Comparison of ENCODE assay signal across 10 cellular contexts in genomic region chr2:88059979-88060906, GRCh38. TPM values are rescaled to one million over a fixed set of nuclear protein-coding genes. Genes with fewer than 3 reads are reported as not detected.
DNase-seq lines count a peak whose midpoint lies in the region; ATAC-seq and TF ChIP-seq lines count a peak whose summit lies in the region.
"Had no signal": no experiment of that assay in that cellular context is flagged by ENCODE, and none has a peak within 500 bp of the region (broad histone marks: within the 10 kb centered on the region; RNA-seq: fewer than 3 reads in every experiment).

No MANE protein-coding gene starts in this region.

- DNase-seq in A673 (ENCODE audit: low spot score) (peak; percentile 51), GF-D8 (lab: John Stamatoyannopoulos, UW) (peak; percentile 13), NCI-H2171 (lab: John Stamatoyannopoulos, UW) (peak; percentile 24), germinal center (ENCODE audit: low spot score) (peak; percentile 67), retina (peak; percentile 44)
- peak; percentile 44 for DNase-seq in activated CD4-positive, alpha-beta T cell treated with anti-CD3 and anti-CD28 coated beads for 48 hours
- no peak for DNase-seq in activated T-cell treated with anti-CD3 and anti-CD28 coated beads, Interleukin-2, amount 50 U/mL, for 24 hours

- no peaks in the 10 kb centered on the region for H3K27me3 ChIP-seq in A673 (replicated peaks; ENCODE audit: insufficient read depth, low read depth, low read length, poor library complexity)

- no peaks in the 10 kb centered on the region for H3K27me3 Mint-ChIP-seq in activated T-cell treated with anti-CD3 and anti-CD28 coated beads, Interleukin-2, amount 50 U/mL, for 24 hours

- H3K4me1 ChIP-seq in A673 (ENCODE audit: insufficient read depth, low read length, poor library complexity, severe bottlenecking): peaks cover 5% of the 10 kb centered on the region

- H3K27ac Mint-ChIP-seq in activated T-cell treated with anti-CD3 and anti-CD28 coated beads, Interleukin-2, amount 50 U/mL, for 24 hours: no peak overlapping the region

- CTCF ChIA-PET in A673 (lab: Charles Lee): interaction anchor here (1.5 to 1.9 kb wide), 2 partner anchors 100 to 102 kb away, joined by 5 to 37 read pairs; no protein-coding TSS in a partner anchor

- peak; percentile 82 for TF ChIP-seq CTCF in A673 (conservative IDR thresholded peaks at IDR 0.05; ENCODE audit: low read depth, low read length)

- peak; percentile 36 for ATAC-seq in HG02852 (IDR thresholded peaks at IDR 0.05; ENCODE audit: unreplicated experiment)

- intact Hi-C loops in A673 (cut with micrococcal nuclease; ENCODE audit: unreplicated experiment): loop anchor here (2.0 kb wide), 1 partner anchor 101 kb away; no protein-coding TSS in a partner anchor

- no peak overlapping the region for H3K27ac ChIP-seq in A673 (ENCODE audit: low read depth, low read length, poor library complexity, severe bottlenecking)

- H3K9me3 ChIP-seq in A673 (ENCODE audit: low read depth, low read length, poor library complexity, severe bottlenecking): no peaks in the 10 kb centered on the region
- H3K9me3 ChIP-seq: HAP-1 had no signal

- no TSS peak for BruUV-seq in A673 (replicated peaks; lab: Mats Ljungman, UMichigan)

- H3K4me3 Mint-ChIP-seq in activated T-cell treated with anti-CD3 and anti-CD28 coated beads, Interleukin-2, amount 50 U/mL, for 24 hours: no peak overlapping the region

- H3K36me3 Mint-ChIP-seq in activated T-cell treated with anti-CD3 and anti-CD28 coated beads, Interleukin-2, amount 50 U/mL, for 24 hours (ENCODE audit: low read depth): peaks cover 2% of the 10 kb centered on the region

- no peaks in the 10 kb centered on the region for H3K36me3 ChIP-seq in A673 (ENCODE audit: insufficient read depth, low read length, poor library complexity, severe bottlenecking)

- POLR2A ChIA-PET in A673 (lab: Charles Lee; ENCODE audit: low non-redundant PET): no interaction called here

- no peaks in the 10 kb centered on the region for H3K9me3 Mint-ChIP-seq in activated T-cell treated with anti-CD3 and anti-CD28 coated beads, Interleukin-2, amount 50 U/mL, for 24 hours

- H3K4me1 Mint-ChIP-seq in activated T-cell treated with anti-CD3 and anti-CD28 coated beads, Interleukin-2, amount 50 U/mL, for 24 hours (ENCODE audit: low read depth): peaks cover 38% of the 10 kb centered on the region

- no peak overlapping the region for H3K4me3 ChIP-seq in A673 (ENCODE audit: low read depth, low read length, poor library complexity, severe bottlenecking)
- H3K4me3 ChIP-seq: HAP-1 had no signal

RNA-seq across cellular contexts. Expression of gene KRCC1, which starts 4.7 kb away (rescaled TPM):
- 8.5 and 9.3 TPM in 2 replicates for total RNA-seq in A673 (2021)

RNA-seq across cellular contexts. Expression of gene SMYD1, which starts 7.4 kb away (rescaled TPM):
- not detected in 2 replicates for total RNA-seq in A673 (2021)
- total RNA-seq: temporal lobe had no signal

RNA-seq across cellular contexts. Expression of gene RNU2-63P, which starts 43.9 kb away (rescaled TPM):
- 10.9 and 11.4 TPM in 2 replicates for total RNA-seq in A673 (2021)
- total RNA-seq: temporal lobe had no signal
